In genomic region chr7:23533160-23533559, GRCh38 we compare ENCODE assay signal across 14 cellular contexts. TPM values are rescaled to one million over a fixed set of nuclear protein-coding genes. Genes with fewer than 3 reads are reported as not detected.
DNase-seq lines count a peak whose midpoint lies in the region; ATAC-seq, FAIRE-seq and TF ChIP-seq lines count a peak whose summit lies in the region.
"Had no signal": no experiment of that assay in that cellular context is flagged by ENCODE, and none has a peak within 500 bp of the region (broad histone marks: within the 10 kb centered on the region; RNA-seq: fewer than 3 reads in every experiment).

No MANE protein-coding gene starts in this region.

- DNase-seq in CD4-positive, CD25-positive, alpha-beta regulatory T cell = peak in 1 of 3 donors; percentile 22
- DNase-seq in T-helper 2 cell treated with Interferon-gamma antibody and Interleukin-4, amounts not matched to agents 5 μg/mL and 100 μg/mL, for 36 hours (ENCODE audit: low spot score) = no peak
- DNase-seq in esophagus muscularis mucosa (ENCODE audit: extremely low spot score) (peak; percentile 19), NCI-H446 treated with DMSO at 0.1 percent for 48 hours (lab: John Stamatoyannopoulos, UW) (no peak), HPDE6-E6E7 (ENCODE audit: extremely low spot score) (no peak), NCI-H2081 treated with DMSO at 0.1 percent for 48 hours (lab: John Stamatoyannopoulos, UW) (no peak)
- DNase-seq: effector CD8-positive, alpha-beta T cell; NCI-H2107; posterior cingulate gyrus had no signal

- peaks cover 11% of the 10 kb centered on the region for H3K36me3 Mint-ChIP-seq in CD4-positive, CD25-positive, alpha-beta regulatory T cell
- H3K36me3 Mint-ChIP-seq in T-helper 2 cell treated with Interferon-gamma antibody and Interleukin-4, amounts not matched to agents 5 μg/mL and 100 μg/mL, for 36 hours (ENCODE audit: low read depth) = peaks cover 23% of the 10 kb centered on the region

- H3K9me3 ChIP-seq in CD4-positive, CD25-positive, alpha-beta regulatory T cell (ENCODE audit: control insufficient read depth in 2 of 2, low read length in 2 of 2) = no peaks in the 10 kb centered on the region
- no peaks in the 10 kb centered on the region for H3K9me3 ChIP-seq in esophagus muscularis mucosa
- H3K9me3 ChIP-seq: heart right ventricle had no signal

- TF ChIP-seq CTCF in esophagus muscularis mucosa (IDR thresholded peaks at IDR 0.05) = no peak

- peaks cover 25% of the 10 kb centered on the region for H3K4me1 ChIP-seq in CD4-positive, CD25-positive, alpha-beta regulatory T cell (ENCODE audit: control insufficient read depth, insufficient read depth, low read length, poor library complexity, severe bottlenecking)
- H3K4me1 ChIP-seq in esophagus muscularis mucosa = peaks cover 11 to 29% (median 28%) of the 10 kb centered on the region in 4 donors

- intact Hi-C loops in esophagus muscularis mucosa (cut with DNase I) = no loop called here

- 98% methylated on average over 4 of the region's 4 CpGs for WGBS in esophagus muscularis mucosa

- ATAC-seq in CD4-positive, CD25-positive, alpha-beta regulatory T cell (ENCODE audit: low read depth in 2 of 2) = no peak
- no peak for ATAC-seq in GM21515 (IDR thresholded peaks at IDR 0.05; ENCODE audit: unreplicated experiment)
- ATAC-seq: heart right ventricle had no signal

- peaks cover 21 to 37% (median 29%) of the 10 kb centered on the region in 4 donors for H3K4me1 Mint-ChIP-seq in CD4-positive, CD25-positive, alpha-beta regulatory T cell
- H3K4me1 Mint-ChIP-seq in T-helper 2 cell treated with Interferon-gamma antibody and Interleukin-4, amounts not matched to agents 5 μg/mL and 100 μg/mL, for 36 hours (ENCODE audit: low read depth) = peaks cover 24% of the 10 kb centered on the region

- H3K4me3 Mint-ChIP-seq in CD4-positive, CD25-positive, alpha-beta regulatory T cell = peak overlapping the region; percentile 74 to 87 (median 80)
- H3K4me3 Mint-ChIP-seq in T-helper 2 cell treated with Interferon-gamma antibody and Interleukin-4, amounts not matched to agents 5 μg/mL and 100 μg/mL, for 36 hours = peak overlapping the region; percentile 66

- no peak overlapping the region for H3K27ac ChIP-seq in CD4-positive, CD25-positive, alpha-beta regulatory T cell (ENCODE audit: insufficient read depth, low read length, poor library complexity, severe bottlenecking)
- H3K27ac ChIP-seq in esophagus muscularis mucosa (replicated peaks in 1 of 4) = no peak overlapping the region

- no peak overlapping the region for H3K4me3 ChIP-seq in CD4-positive, CD25-positive, alpha-beta regulatory T cell (ENCODE audit: low read depth, low read length)
- no peak overlapping the region for H3K4me3 ChIP-seq in esophagus muscularis mucosa

- H3K36me3 ChIP-seq in CD4-positive, CD25-positive, alpha-beta regulatory T cell (ENCODE audit: control insufficient read depth, insufficient read depth, low read length) = no peaks in the 10 kb centered on the region
- no peaks in the 10 kb centered on the region for H3K36me3 ChIP-seq in esophagus muscularis mucosa
- H3K36me3 ChIP-seq: heart right ventricle had no signal

- TF ChIP-seq EP300 in esophagus muscularis mucosa (IDR thresholded peaks at IDR 0.05) = no peak

- peaks cover 5% of the 10 kb centered on the region for H3K27me3 Mint-ChIP-seq in CD4-positive, CD25-positive, alpha-beta regulatory T cell
- no peaks in the 10 kb centered on the region for H3K27me3 Mint-ChIP-seq in T-helper 2 cell treated with Interferon-gamma antibody and Interleukin-4, amounts not matched to agents 5 μg/mL and 100 μg/mL, for 36 hours (ENCODE audit: low read depth)

- peak overlapping the region; percentile 80 to 100 (median 99) for H3K27ac Mint-ChIP-seq in CD4-positive, CD25-positive, alpha-beta regulatory T cell
- H3K27ac Mint-ChIP-seq in T-helper 2 cell treated with Interferon-gamma antibody and Interleukin-4, amounts not matched to agents 5 μg/mL and 100 μg/mL, for 36 hours = peak overlapping the region; percentile 88

- no peaks in the 10 kb centered on the region for H3K27me3 ChIP-seq in CD4-positive, CD25-positive, alpha-beta regulatory T cell (ENCODE audit: control insufficient read depth, insufficient read depth, low read length)
- no peaks in the 10 kb centered on the region for H3K27me3 ChIP-seq in esophagus muscularis mucosa
- H3K27me3 ChIP-seq: heart right ventricle had no signal

- H3K9me3 Mint-ChIP-seq in CD4-positive, CD25-positive, alpha-beta regulatory T cell = peaks cover 0 to 2% (median 0%) of the 10 kb centered on the region in 7 donors
- no peaks in the 10 kb centered on the region for H3K9me3 Mint-ChIP-seq in T-helper 2 cell treated with Interferon-gamma antibody and Interleukin-4, amounts not matched to agents 5 μg/mL and 100 μg/mL, for 36 hours

- TF ChIP-seq POLR2A in esophagus muscularis mucosa (IDR thresholded peaks at IDR 0.05; ENCODE audit: low read depth) = no peak

- peak; percentile 65 for FAIRE-seq in G401.6 (lab: Jason Lieb, UNC)
- FAIRE-seq: GM12891, H54 had no signal

RNA-seq across cellular contexts. Expression of gene TRA2A, which starts 1.4 kb away (rescaled TPM):
- total RNA-seq in CD4-positive, CD25-positive, alpha-beta regulatory T cell = 292 TPM
- 10 to 100 TPM; 32.6 to 71.6 (median 51.0) TPM for polyA plus RNA-seq in CD4-positive, CD25-positive, alpha-beta regulatory T cell
- total RNA-seq in esophagus muscularis mucosa = 10 to 100 TPM; 16.7 to 35.3 (median 28.7) TPM
